14 cellular contexts compared by ENCODE assay signal in genomic region chr1:245056913-245057312, GRCh38.
"Had no signal": no experiment of that assay in that cellular context is flagged by ENCODE, and none has a peak within 500 bp of the region (broad histone marks: within the 10 kb centered on the region; RNA-seq: fewer than 3 reads in every experiment).

No MANE protein-coding gene starts in this region.

- H3K9me3 ChIP-seq: heart left ventricle, mucosa of descending colon had no signal

- DNase-seq: activated CD4-positive, alpha-beta T cell treated with anti-CD3 and anti-CD28 coated beads, Interleukin-2, amount 10 ng/mL, durations not matched to agents 24 days and 14 days; activated naive CD4-positive, alpha-beta T cell treated with anti-CD3 and anti-CD28 coated beads for 36 hours; heart left ventricle; left colon; mucosa of descending colon; natural killer cell; nucleus accumbens; right cardiac atrium; T-helper 9 cell had no signal

- FAIRE-seq: colon, frontal cortex had no signal

- H3K27me3 ChIP-seq: heart left ventricle had no signal

- ATAC-seq: activated T-helper 17 cell treated with anti-CD3 and anti-CD28 coated beads, Interleukin-2, amount 50 U/mL, for 72 hours; heart left ventricle; left colon; mucosa of descending colon; natural killer cell; right cardiac atrium; stimulated activated memory B cell treated with anti-CD40 and anti-IgM and Interleukin-4, amounts not matched to agents 10 μg/mL and 1 μg/mL and 100 μg/mL, for 72 hours; WTC11 had no signal

- H3K27ac ChIP-seq: heart left ventricle had no signal

- H3K4me3 ChIP-seq: heart left ventricle, mucosa of descending colon had no signal
